1 cellular context compared by ENCODE assay signal in the genomic region with DNA sequence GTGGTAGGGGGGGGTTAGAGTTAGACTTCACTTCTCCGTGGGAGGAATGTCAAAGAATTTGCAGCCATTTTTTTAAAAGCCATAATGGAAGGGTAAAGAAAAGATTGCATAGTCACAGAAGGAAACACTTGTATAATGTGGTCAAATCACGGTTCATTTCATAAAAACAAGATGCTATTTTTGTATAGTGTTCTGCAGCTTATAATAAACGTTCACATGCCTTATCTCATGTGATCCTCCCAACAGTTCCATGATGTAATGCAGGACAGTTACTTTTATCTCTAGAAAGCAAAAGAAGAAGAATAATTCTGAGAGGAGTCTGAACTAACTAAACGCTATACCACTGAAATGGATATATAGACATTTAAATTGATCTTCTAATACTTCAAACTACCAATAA.
TF ChIP-seq lines count a peak whose summit lies in the region.

No MANE protein-coding gene starts in this region.

TF ChIP-seq in GM12878, 131 proteins besides CTCF, POLR2A, EP300 and RAD21 (continued from another document and continues in another):
- TF ChIP-seq, protein P1, sequence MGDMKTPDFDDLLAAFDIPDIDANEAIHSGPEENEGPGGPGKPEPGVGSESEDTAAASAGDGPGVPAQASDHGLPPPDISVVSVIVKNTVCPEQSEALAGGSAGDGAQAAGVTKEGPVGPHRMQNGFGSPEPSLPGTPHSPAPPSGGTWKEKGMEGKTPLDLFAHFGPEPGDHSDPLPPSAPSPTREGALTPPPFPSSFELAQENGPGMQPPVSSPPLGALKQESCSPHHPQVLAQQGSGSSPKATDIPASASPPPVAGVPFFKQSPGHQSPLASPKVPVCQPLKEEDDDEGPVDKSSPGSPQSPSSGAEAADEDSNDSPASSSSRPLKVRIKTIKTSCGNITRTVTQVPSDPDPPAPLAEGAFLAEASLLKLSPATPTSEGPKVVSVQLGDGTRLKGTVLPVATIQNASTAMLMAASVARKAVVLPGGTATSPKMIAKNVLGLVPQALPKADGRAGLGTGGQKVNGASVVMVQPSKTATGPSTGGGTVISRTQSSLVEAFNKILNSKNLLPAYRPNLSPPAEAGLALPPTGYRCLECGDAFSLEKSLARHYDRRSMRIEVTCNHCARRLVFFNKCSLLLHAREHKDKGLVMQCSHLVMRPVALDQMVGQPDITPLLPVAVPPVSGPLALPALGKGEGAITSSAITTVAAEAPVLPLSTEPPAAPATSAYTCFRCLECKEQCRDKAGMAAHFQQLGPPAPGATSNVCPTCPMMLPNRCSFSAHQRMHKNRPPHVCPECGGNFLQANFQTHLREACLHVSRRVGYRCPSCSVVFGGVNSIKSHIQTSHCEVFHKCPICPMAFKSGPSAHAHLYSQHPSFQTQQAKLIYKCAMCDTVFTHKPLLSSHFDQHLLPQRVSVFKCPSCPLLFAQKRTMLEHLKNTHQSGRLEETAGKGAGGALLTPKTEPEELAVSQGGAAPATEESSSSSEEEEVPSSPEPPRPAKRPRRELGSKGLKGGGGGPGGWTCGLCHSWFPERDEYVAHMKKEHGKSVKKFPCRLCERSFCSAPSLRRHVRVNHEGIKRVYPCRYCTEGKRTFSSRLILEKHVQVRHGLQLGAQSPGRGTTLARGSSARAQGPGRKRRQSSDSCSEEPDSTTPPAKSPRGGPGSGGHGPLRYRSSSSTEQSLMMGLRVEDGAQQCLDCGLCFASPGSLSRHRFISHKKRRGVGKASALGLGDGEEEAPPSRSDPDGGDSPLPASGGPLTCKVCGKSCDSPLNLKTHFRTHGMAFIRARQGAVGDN (IDR thresholded peaks at IDR 0.05), result no peak
- no peak for TF ChIP-seq ESRRA (IDR thresholded peaks at IDR 0.05; ENCODE audit: low read length)
- TF ChIP-seq ZNF217 (IDR thresholded peaks at IDR 0.05), result no peak
- TF ChIP-seq E2F8 (IDR thresholded peaks at IDR 0.05; ENCODE audit: low read depth, partially characterized antibody), result no peak
- TF ChIP-seq IKZF1 (conservative IDR thresholded peaks at IDR 0.05), result no peak
- TF ChIP-seq CBFB (IDR thresholded peaks at IDR 0.05; ENCODE audit: low read depth), result no peak
- TF ChIP-seq IRF4 (IDR thresholded peaks at IDR 0.05; ENCODE audit: low read depth, low read length), result no peak
- TF ChIP-seq NR2C2 (IDR thresholded peaks at IDR 0.05; ENCODE audit: borderline replicate concordance, control insufficient read depth, insufficient read length, low read depth), result no peak
- TF ChIP-seq NR2F1 (conservative IDR thresholded peaks at IDR 0.05), result no peak
- peak; percentile 49; the same call in 1 of the 2 replicates for TF ChIP-seq CREB1 (IDR thresholded peaks at IDR 0.05; ENCODE audit: low read depth)
- no peak for TF ChIP-seq POLR2AphosphoS2 (IDR thresholded peaks at IDR 0.05; ENCODE audit: low read depth, low read length)
- no peak for TF ChIP-seq CUX1 (IDR thresholded peaks at IDR 0.05; ENCODE audit: insufficient replicate concordance, low read depth, low read length)
- peak; percentile 84 for TF ChIP-seq RUNX3 (IDR thresholded peaks at IDR 0.05; ENCODE audit: low read length)
- TF ChIP-seq HDAC2 (IDR thresholded peaks at IDR 0.05), result no peak
- TF ChIP-seq, protein P2, sequence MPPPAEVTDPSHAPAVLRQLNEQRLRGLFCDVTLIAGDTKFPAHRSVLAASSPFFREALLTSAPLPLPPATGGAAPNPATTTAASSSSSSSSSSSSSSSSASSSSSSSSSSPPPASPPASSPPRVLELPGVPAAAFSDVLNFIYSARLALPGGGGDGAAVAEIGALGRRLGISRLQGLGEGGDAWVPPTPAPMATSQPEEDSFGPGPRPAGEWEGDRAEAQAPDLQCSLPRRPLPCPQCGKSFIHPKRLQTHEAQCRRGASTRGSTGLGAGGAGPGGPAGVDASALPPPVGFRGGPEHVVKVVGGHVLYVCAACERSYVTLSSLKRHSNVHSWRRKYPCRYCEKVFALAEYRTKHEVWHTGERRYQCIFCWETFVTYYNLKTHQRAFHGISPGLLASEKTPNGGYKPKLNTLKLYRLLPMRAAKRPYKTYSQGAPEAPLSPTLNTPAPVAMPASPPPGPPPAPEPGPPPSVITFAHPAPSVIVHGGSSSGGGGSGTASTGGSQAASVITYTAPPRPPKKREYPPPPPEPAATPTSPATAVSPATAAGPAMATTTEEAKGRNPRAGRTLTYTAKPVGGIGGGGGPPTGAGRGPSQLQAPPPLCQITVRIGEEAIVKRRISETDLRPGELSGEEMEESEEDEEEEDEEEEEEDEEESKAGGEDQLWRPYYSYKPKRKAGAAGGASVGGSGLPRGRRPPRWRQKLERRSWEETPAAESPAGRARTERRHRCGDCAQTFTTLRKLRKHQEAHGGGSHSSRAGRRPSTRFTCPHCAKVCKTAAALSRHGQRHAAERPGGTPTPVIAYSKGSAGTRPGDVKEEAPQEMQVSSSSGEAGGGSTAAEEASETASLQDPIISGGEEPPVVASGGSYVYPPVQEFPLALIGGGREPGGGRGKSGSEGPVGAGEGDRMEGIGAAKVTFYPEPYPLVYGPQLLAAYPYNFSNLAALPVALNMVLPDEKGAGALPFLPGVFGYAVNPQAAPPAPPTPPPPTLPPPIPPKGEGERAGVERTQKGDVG (CRISPR knock-in tag; IDR thresholded peaks at IDR 0.05), result no peak
- no peak for TF ChIP-seq SIX5 (IDR thresholded peaks at IDR 0.05; ENCODE audit: low read depth, low read length, severe bottlenecking)
- TF ChIP-seq, protein P3, sequence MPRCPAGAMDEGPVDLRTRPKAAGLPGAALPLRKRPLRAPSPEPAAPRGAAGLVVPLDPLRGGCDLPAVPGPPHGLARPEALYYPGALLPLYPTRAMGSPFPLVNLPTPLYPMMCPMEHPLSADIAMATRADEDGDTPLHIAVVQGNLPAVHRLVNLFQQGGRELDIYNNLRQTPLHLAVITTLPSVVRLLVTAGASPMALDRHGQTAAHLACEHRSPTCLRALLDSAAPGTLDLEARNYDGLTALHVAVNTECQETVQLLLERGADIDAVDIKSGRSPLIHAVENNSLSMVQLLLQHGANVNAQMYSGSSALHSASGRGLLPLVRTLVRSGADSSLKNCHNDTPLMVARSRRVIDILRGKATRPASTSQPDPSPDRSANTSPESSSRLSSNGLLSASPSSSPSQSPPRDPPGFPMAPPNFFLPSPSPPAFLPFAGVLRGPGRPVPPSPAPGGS (IDR thresholded peaks at IDR 0.05; ENCODE audit: borderline replicate concordance, insufficient read depth, low read depth, low read length, poor library complexity, severe bottlenecking), result no peak
- no peak for TF ChIP-seq DPF2 (IDR thresholded peaks at IDR 0.05)
- peak; percentile 58; the same call in 1 of the 2 replicates for TF ChIP-seq CREM (IDR thresholded peaks at IDR 0.05; ENCODE audit: low read depth)
- no peak for TF ChIP-seq MTA2 (IDR thresholded peaks at IDR 0.05; ENCODE audit: low read depth)
- TF ChIP-seq CHD2 (IDR thresholded peaks at IDR 0.05; ENCODE audit: borderline replicate concordance, low read depth, low read length), result no peak
- no peak for TF ChIP-seq TCF3 (IDR thresholded peaks at IDR 0.05; ENCODE audit: borderline replicate concordance, insufficient read depth, low read depth, low read length)
- no peak for TF ChIP-seq CHD4 (IDR thresholded peaks at IDR 0.05)
- no peak for TF ChIP-seq KDM1A (IDR thresholded peaks at IDR 0.05; ENCODE audit: borderline replicate concordance)
- no peak for TF ChIP-seq NFXL1 (IDR thresholded peaks at IDR 0.05; ENCODE audit: borderline replicate concordance)
- TF ChIP-seq MTA3 (IDR thresholded peaks at IDR 0.05; ENCODE audit: borderline replicate concordance, low read length), result no peak
- peak; percentile 88 for TF ChIP-seq ATF7 (IDR thresholded peaks at IDR 0.05; ENCODE audit: low read depth)
- no peak for TF ChIP-seq HDAC6 (IDR thresholded peaks at IDR 0.05; ENCODE audit: unreplicated experiment)
- TF ChIP-seq PBX3 (IDR thresholded peaks at IDR 0.05; ENCODE audit: insufficient replicate concordance, low read depth, low read length), result no peak
- no peak for TF ChIP-seq JUND (IDR thresholded peaks at IDR 0.05; ENCODE audit: low read depth, low read length)
- TF ChIP-seq ETV6 (conservative IDR thresholded peaks at IDR 0.05 in 1 of 2, IDR thresholded peaks at IDR 0.05 in 1 of 2; ENCODE audit: borderline replicate concordance in 1 of 2, low read depth in 1 of 2), result no peak
- no peak for TF ChIP-seq HCFC1 (IDR thresholded peaks at IDR 0.05; ENCODE audit: low read length)
- no peak for TF ChIP-seq STAT1 (conservative IDR thresholded peaks at IDR 0.05)
- TF ChIP-seq ZBED1 (IDR thresholded peaks at IDR 0.05; ENCODE audit: borderline replicate concordance), result no peak
- TF ChIP-seq ELK1 (IDR thresholded peaks at IDR 0.05; ENCODE audit: low read depth, low read length), result no peak
- TF ChIP-seq MEF2A (IDR thresholded peaks at IDR 0.05; ENCODE audit: insufficient read depth, low read depth, low read length), result peak; percentile 83
- no peak for TF ChIP-seq MYB (IDR thresholded peaks at IDR 0.05; ENCODE audit: borderline replicate concordance, low read depth, low read length)
- no peak for TF ChIP-seq MXI1 (IDR thresholded peaks at IDR 0.05; ENCODE audit: low read depth, low read length)
- TF ChIP-seq MEF2B (IDR thresholded peaks at IDR 0.05; ENCODE audit: partially characterized antibody, poor library complexity, severe bottlenecking), result peak; percentile 83
